ENCODE assay signal across 1 cellular context in the genomic region with DNA sequence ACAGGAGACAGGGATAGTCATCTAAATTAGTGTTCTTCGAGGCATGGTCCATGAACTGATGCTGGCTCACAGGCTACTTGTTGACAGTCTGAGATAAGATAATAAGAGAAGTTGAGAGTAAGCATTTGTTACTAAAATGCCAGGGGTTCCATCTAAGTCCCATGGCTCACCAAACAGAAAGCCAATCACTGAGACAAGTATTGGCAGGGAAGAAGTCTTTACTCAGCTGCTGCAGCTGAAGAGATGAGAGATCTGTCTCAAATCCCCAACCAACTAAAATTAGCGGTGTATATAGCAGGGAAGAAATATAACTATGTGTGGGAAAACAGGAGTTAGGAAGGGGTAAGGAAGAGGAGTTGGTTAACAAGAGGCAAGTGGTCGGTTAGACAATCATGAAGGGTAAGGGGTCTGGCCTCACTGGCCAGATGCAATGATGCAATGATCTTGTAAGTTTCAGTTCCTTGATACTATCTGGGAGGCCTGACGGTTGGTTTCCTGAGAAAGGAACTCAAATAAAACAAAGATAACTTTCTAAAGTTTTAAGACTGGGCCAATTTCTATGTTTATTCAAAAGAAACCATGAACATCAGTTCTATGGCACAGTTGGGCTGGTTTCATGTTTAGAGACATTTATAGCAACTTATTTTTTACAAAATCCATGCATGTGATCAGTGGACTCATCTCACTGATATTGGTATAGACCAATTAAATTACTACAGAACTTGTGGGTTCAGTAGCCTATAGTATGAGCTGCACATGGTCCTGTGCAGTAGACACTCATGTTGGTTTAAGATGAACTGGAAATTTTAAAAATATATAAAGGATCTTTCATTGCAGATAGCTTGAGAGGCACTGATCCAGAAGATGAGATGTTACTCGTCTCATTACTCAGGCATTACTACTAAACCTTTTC.
TF ChIP-seq lines count a peak whose summit lies in the region.

No MANE protein-coding gene starts in this region.

TF ChIP-seq in K562, 482 proteins besides CTCF, POLR2A, EP300 and RAD21 (continued from another document and continues in another):
- TF ChIP-seq, protein P1, sequence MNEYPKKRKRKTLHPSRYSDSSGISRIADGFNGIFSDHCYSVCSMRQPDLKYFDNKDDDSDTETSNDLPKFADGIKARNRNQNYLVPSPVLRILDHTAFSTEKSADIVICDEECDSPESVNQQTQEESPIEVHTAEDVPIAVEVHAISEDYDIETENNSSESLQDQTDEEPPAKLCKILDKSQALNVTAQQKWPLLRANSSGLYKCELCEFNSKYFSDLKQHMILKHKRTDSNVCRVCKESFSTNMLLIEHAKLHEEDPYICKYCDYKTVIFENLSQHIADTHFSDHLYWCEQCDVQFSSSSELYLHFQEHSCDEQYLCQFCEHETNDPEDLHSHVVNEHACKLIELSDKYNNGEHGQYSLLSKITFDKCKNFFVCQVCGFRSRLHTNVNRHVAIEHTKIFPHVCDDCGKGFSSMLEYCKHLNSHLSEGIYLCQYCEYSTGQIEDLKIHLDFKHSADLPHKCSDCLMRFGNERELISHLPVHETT (CRISPR knock-in tag; conservative IDR thresholded peaks at IDR 0.05 in 1 of 2, IDR thresholded peaks at IDR 0.05 in 1 of 2): no peak
- TF ChIP-seq SIN3B (IDR thresholded peaks at IDR 0.05; ENCODE audit: low read depth) (no peak), ARID1B (IDR thresholded peaks at IDR 0.05) (peak; percentile 44; the same call in 1 of the 2 replicates), MEF2D (tag; conservative IDR thresholded peaks at IDR 0.05; ENCODE audit: low read depth) (0 out of 2 replicates have a peak, but pooled peaks have one; percentile 63), ZFP1 (CRISPR knock-in tag; IDR thresholded peaks at IDR 0.05) (no peak), PHB (CRISPR knock-in tag; IDR thresholded peaks at IDR 0.05) (no peak), SRF (CRISPR knock-in tag; IDR thresholded peaks at IDR 0.05) (no peak), SMAD1 (IDR thresholded peaks at IDR 0.05; ENCODE audit: low read depth, low read length, partially characterized antibody) (no peak), BRD9 (IDR thresholded peaks at IDR 0.05; ENCODE audit: low read depth, partially characterized antibody) (peak; percentile 33), ZNF217 (CRISPR knock-in tag; IDR thresholded peaks at IDR 0.05) (no peak), ZNF184 (CRISPR knock-in tag; IDR thresholded peaks at IDR 0.05) (no peak), RBFOX2 (IDR thresholded peaks at IDR 0.05; ENCODE audit: low read depth, low read length) (no peak), SMAD2 (IDR thresholded peaks at IDR 0.05; ENCODE audit: low read depth, low read length) (no peak), SMAD4 (CRISPR knock-in tag; conservative IDR thresholded peaks at IDR 0.05) (peak; percentile 78), ERF (CRISPR knock-in tag; IDR thresholded peaks at IDR 0.05) (no peak), SETDB1 (IDR thresholded peaks at IDR 0.05; ENCODE audit: low read length) (no peak), ZFP36 (IDR thresholded peaks at IDR 0.05; ENCODE audit: low read depth, low read length, partially characterized antibody) (no peak), ZNF444 (CRISPR knock-in tag; IDR thresholded peaks at IDR 0.05) (no peak), MTA3 (IDR thresholded peaks at IDR 0.05; ENCODE audit: borderline replicate concordance) (no peak), KDM1A (IDR thresholded peaks at IDR 0.05) (no peak), ILF3 (IDR thresholded peaks at IDR 0.05; ENCODE audit: borderline replicate concordance) (no peak), RBM14 (IDR thresholded peaks at IDR 0.05; ENCODE audit: borderline replicate concordance, insufficient read depth, low read depth, low read length) (no peak), FOXJ2 (tag; IDR thresholded peaks at IDR 0.05) (peak; percentile 68; the same call in 1 of the 2 replicates), KAT8 (IDR thresholded peaks at IDR 0.05; ENCODE audit: low read depth) (no peak), CREBBP (IDR thresholded peaks at IDR 0.05; ENCODE audit: low read depth, low read length) (no peak), KDM2B (CRISPR knock-in tag; IDR thresholded peaks at IDR 0.05) (no peak), SIRT6 (IDR thresholded peaks at IDR 0.05; ENCODE audit: low read depth, low read length) (no peak), CBFB (CRISPR knock-in tag; IDR thresholded peaks at IDR 0.05) (no peak), SRSF7 (optimal IDR thresholded peaks at IDR 0.05; ENCODE audit: low read depth, low read length) (no peak), SIX5 (IDR thresholded peaks at IDR 0.05; ENCODE audit: borderline replicate concordance in 1 of 2, insufficient read depth in 1 of 2, low read depth in 1 of 2, low read length in 2 of 2) (no peak), NFE2 (IDR thresholded peaks at IDR 0.05; ENCODE audit: low read depth) (no peak), CHD4 (IDR thresholded peaks at IDR 0.05; ENCODE audit: insufficient read depth, insufficient replicate concordance, low read depth, low read length, poor library complexity, severe bottlenecking) (peak; percentile 47), SNIP1 (IDR thresholded peaks at IDR 0.05; ENCODE audit: low read depth) (no peak), NFIC (IDR thresholded peaks at IDR 0.05) (no peak)
- TF ChIP-seq, protein P2, sequence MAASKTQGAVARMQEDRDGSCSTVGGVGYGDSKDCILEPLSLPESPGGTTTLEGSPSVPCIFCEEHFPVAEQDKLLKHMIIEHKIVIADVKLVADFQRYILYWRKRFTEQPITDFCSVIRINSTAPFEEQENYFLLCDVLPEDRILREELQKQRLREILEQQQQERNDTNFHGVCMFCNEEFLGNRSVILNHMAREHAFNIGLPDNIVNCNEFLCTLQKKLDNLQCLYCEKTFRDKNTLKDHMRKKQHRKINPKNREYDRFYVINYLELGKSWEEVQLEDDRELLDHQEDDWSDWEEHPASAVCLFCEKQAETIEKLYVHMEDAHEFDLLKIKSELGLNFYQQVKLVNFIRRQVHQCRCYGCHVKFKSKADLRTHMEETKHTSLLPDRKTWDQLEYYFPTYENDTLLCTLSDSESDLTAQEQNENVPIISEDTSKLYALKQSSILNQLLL (CRISPR knock-in tag; IDR thresholded peaks at IDR 0.05; ENCODE audit: borderline replicate concordance): no peak
- TF ChIP-seq, protein P3, sequence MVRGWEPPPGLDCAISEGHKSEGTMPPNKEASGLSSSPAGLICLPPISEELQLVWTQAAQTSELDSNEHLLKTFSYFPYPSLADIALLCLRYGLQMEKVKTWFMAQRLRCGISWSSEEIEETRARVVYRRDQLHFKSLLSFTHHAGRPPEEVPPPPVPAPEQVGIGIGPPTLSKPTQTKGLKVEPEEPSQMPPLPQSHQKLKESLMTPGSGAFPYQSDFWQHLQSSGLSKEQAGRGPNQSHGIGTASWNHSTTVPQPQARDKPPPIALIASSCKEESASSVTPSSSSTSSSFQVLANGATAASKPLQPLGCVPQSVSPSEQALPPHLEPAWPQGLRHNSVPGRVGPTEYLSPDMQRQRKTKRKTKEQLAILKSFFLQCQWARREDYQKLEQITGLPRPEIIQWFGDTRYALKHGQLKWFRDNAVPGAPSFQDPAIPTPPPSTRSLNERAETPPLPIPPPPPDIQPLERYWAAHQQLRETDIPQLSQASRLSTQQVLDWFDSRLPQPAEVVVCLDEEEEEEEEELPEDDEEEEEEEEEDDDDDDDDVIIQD (CRISPR knock-in tag; IDR thresholded peaks at IDR 0.05): no peak
- TF ChIP-seq, protein P4, sequence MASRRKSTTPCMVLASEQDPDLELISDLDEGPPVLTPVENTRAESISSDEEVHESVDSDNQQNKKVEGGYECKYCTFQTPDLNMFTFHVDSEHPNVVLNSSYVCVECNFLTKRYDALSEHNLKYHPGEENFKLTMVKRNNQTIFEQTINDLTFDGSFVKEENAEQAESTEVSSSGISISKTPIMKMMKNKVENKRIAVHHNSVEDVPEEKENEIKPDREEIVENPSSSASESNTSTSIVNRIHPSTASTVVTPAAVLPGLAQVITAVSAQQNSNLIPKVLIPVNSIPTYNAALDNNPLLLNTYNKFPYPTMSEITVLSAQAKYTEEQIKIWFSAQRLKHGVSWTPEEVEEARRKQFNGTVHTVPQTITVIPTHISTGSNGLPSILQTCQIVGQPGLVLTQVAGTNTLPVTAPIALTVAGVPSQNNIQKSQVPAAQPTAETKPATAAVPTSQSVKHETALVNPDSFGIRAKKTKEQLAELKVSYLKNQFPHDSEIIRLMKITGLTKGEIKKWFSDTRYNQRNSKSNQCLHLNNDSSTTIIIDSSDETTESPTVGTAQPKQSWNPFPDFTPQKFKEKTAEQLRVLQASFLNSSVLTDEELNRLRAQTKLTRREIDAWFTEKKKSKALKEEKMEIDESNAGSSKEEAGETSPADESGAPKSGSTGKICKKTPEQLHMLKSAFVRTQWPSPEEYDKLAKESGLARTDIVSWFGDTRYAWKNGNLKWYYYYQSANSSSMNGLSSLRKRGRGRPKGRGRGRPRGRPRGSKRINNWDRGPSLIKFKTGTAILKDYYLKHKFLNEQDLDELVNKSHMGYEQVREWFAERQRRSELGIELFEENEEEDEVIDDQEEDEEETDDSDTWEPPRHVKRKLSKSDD (conservative IDR thresholded peaks at IDR 0.05; ENCODE audit: low read length): no peak
- TF ChIP-seq, protein P5, sequence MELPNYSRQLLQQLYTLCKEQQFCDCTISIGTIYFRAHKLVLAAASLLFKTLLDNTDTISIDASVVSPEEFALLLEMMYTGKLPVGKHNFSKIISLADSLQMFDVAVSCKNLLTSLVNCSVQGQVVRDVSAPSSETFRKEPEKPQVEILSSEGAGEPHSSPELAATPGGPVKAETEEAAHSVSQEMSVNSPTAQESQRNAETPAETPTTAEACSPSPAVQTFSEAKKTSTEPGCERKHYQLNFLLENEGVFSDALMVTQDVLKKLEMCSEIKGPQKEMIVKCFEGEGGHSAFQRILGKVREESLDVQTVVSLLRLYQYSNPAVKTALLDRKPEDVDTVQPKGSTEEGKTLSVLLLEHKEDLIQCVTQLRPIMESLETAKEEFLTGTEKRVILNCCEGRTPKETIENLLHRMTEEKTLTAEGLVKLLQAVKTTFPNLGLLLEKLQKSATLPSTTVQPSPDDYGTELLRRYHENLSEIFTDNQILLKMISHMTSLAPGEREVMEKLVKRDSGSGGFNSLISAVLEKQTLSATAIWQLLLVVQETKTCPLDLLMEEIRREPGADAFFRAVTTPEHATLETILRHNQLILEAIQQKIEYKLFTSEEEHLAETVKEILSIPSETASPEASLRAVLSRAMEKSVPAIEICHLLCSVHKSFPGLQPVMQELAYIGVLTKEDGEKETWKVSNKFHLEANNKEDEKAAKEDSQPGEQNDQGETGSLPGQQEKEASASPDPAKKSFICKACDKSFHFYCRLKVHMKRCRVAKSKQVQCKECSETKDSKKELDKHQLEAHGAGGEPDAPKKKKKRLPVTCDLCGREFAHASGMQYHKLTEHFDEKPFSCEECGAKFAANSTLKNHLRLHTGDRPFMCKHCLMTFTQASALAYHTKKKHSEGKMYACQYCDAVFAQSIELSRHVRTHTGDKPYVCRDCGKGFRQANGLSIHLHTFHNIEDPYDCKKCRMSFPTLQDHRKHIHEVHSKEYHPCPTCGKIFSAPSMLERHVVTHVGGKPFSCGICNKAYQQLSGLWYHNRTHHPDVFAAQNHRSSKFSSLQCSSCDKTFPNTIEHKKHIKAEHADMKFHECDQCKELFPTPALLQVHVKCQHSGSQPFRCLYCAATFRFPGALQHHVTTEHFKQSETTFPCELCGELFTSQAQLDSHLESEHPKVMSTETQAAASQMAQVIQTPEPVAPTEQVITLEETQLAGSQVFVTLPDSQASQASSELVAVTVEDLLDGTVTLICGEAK (IDR thresholded peaks at IDR 0.05): 0 out of 2 replicates have a peak, but pooled peaks have one; percentile 43
- TF ChIP-seq, protein P5 (CRISPR knock-in tag; IDR thresholded peaks at IDR 0.05): no peak
- TF ChIP-seq, protein P6, sequence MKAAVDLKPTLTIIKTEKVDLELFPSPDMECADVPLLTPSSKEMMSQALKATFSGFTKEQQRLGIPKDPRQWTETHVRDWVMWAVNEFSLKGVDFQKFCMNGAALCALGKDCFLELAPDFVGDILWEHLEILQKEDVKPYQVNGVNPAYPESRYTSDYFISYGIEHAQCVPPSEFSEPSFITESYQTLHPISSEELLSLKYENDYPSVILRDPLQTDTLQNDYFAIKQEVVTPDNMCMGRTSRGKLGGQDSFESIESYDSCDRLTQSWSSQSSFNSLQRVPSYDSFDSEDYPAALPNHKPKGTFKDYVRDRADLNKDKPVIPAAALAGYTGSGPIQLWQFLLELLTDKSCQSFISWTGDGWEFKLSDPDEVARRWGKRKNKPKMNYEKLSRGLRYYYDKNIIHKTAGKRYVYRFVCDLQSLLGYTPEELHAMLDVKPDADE (conservative IDR thresholded peaks at IDR 0.05; ENCODE audit: control insufficient read depth, low read depth, low read length): no peak
- TF ChIP-seq, protein P7, sequence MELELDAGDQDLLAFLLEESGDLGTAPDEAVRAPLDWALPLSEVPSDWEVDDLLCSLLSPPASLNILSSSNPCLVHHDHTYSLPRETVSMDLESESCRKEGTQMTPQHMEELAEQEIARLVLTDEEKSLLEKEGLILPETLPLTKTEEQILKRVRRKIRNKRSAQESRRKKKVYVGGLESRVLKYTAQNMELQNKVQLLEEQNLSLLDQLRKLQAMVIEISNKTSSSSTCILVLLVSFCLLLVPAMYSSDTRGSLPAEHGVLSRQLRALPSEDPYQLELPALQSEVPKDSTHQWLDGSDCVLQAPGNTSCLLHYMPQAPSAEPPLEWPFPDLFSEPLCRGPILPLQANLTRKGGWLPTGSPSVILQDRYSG (tag; conservative IDR thresholded peaks at IDR 0.05; ENCODE audit: low read depth): 0 out of 2 replicates have a peak, but pooled peaks have one; percentile 21
